ENCODE assay signal across 8 cellular contexts in the genomic region with DNA sequence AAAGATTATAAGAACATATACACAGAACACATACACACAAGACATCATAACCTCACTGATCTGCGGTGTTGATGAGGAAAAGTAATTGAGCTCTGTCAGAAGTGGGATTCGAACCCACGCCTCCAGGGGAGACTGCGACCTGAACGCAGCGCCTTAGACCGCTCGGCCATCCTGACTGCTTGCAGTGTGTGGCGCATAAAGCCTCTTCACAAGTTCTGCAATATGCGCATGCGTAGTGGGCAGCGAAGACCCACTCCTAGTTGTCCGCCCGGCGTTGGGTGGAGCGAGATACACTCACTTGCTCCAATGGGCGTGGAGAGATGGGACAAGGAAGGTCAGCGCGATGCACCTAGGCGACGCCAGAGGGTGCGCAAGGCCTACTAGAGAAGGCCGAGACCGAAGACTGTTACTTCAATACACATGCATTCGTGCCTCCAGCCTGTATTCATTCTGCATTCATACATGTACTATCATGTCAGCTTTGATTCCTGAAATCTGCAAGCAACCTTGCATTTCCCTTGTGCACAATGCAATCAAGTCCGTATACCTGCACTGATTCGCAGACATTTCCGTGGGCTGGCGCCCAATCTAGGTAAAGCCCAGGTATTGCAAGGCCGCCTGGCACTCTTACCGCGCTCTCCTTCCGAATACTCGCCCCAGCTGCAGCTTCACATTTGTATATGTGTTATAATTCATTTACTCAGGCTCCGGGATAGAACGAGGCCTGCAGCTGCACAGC. TPM values are rescaled to one million over a fixed set of nuclear protein-coding genes. Genes with fewer than 3 reads are reported as not detected.
DNase-seq lines count a peak whose midpoint lies in the region; ATAC-seq, FAIRE-seq and TF ChIP-seq lines count a peak whose summit lies in the region.

No MANE protein-coding gene starts in this region.

- H3K27ac ChIP-seq in naive thymus-derived CD4-positive, alpha-beta T cell (ENCODE audit: low read depth, low read length) = peak overlapping the region; percentile 75

- H3K27me3 Mint-ChIP-seq in activated T-helper 17 cell treated with anti-CD3 and anti-CD28 coated beads, Interleukin-2, amount 50 U/mL, for 72 hours = no peaks in the 10 kb centered on the region
- peaks cover 0 to 4% (median 0%) of the 10 kb centered on the region in 5 donors for H3K27me3 Mint-ChIP-seq in naive thymus-derived CD4-positive, alpha-beta T cell

- no peaks in the 10 kb centered on the region for H3K9me3 Mint-ChIP-seq in activated T-helper 17 cell treated with anti-CD3 and anti-CD28 coated beads, Interleukin-2, amount 50 U/mL, for 72 hours
- H3K9me3 Mint-ChIP-seq in naive thymus-derived CD4-positive, alpha-beta T cell = no peaks in the 10 kb centered on the region
- H3K9me3 Mint-ChIP-seq in stimulated activated effector memory CD8-positive, alpha-beta T cell treated with anti-CD3 and anti-CD28 coated beads, Interleukin-12 subunit alpha, Interleukin-12 subunit beta, amount 100 ng/mL, for 72 hours = no peaks in the 10 kb centered on the region

- no peak overlapping the region for H3K27ac Mint-ChIP-seq in activated T-helper 17 cell treated with anti-CD3 and anti-CD28 coated beads, Interleukin-2, amount 50 U/mL, for 72 hours
- H3K27ac Mint-ChIP-seq in naive thymus-derived CD4-positive, alpha-beta T cell = no peak overlapping the region
- H3K27ac Mint-ChIP-seq in stimulated activated effector memory CD8-positive, alpha-beta T cell treated with anti-CD3 and anti-CD28 coated beads, Interleukin-12 subunit alpha, Interleukin-12 subunit beta, amount 100 ng/mL, for 72 hours = no peak overlapping the region

- POLR2A ChIA-PET in naive thymus-derived CD4-positive, alpha-beta T cell (lab: Charles Lee) = interaction anchor here (0.6 to 3.3 kb wide), 13 partner anchors 17 to 298 kb away, joined by 3 to 33 read pairs (median 5); a partner anchor contains a TSS

- no peaks in the 10 kb centered on the region for H3K36me3 ChIP-seq in naive thymus-derived CD4-positive, alpha-beta T cell (ENCODE audit: control insufficient read depth in 2 of 3, insufficient read depth in 3 of 3, low read length in 3 of 3)

- peaks cover 15% of the 10 kb centered on the region for H3K4me1 Mint-ChIP-seq in activated T-helper 17 cell treated with anti-CD3 and anti-CD28 coated beads, Interleukin-2, amount 50 U/mL, for 72 hours
- peaks cover 4 to 24% (median 11%) of the 10 kb centered on the region in 7 donors for H3K4me1 Mint-ChIP-seq in naive thymus-derived CD4-positive, alpha-beta T cell
- H3K4me1 Mint-ChIP-seq in stimulated activated effector memory CD8-positive, alpha-beta T cell treated with anti-CD3 and anti-CD28 coated beads, Interleukin-12 subunit alpha, Interleukin-12 subunit beta, amount 100 ng/mL, for 72 hours = peaks cover 29% of the 10 kb centered on the region

- intact Hi-C loops in naive thymus-derived CD4-positive, alpha-beta T cell (cut with micrococcal nuclease) = loop anchor here (1.0 to 10.0 kb wide), 21 partner anchors 16 to 849 kb away; a partner anchor contains a TSS

- ATAC-seq in activated T-helper 17 cell treated with anti-CD3 and anti-CD28 coated beads, Interleukin-2, amount 50 U/mL, for 72 hours (replicated peaks) = peak; percentile 87
- ATAC-seq in naive thymus-derived CD4-positive, alpha-beta T cell = peak; percentile 96
- ATAC-seq in stimulated activated effector memory CD8-positive, alpha-beta T cell treated with anti-CD3 and anti-CD28 coated beads, Interleukin-12 subunit alpha, Interleukin-12 subunit beta, amount 100 ng/mL, for 72 hours = peak; percentile 91

- peaks cover 16 to 28% of the 10 kb centered on the region in 2 donors for H3K4me1 ChIP-seq in naive thymus-derived CD4-positive, alpha-beta T cell (ENCODE audit: control insufficient read depth in 2 of 2, insufficient read depth in 2 of 2, low read length in 2 of 2)

- no peaks in the 10 kb centered on the region for H3K27me3 ChIP-seq in naive thymus-derived CD4-positive, alpha-beta T cell (ENCODE audit: control insufficient read depth in 2 of 2, insufficient read depth in 2 of 2, low read length in 2 of 2)

- DNase-seq in EL (peak; percentile 98), H54 (ENCODE audit: insufficient read length, low spot score) (peak; percentile 76), LNCaP clone FGC (ENCODE audit: low read depth) (peak; percentile 96), RPMI7951 (ENCODE audit: low read depth) (peak; percentile 97), fibroblast of peridontal ligament (ENCODE audit: extremely low read depth) (peak; percentile 99)
- DNase-seq in naive thymus-derived CD4-positive, alpha-beta T cell = peak; percentile 98 to 100 (median 99)
- peak; percentile 100 for DNase-seq in stimulated activated effector memory CD8-positive, alpha-beta T cell treated with anti-CD3 and anti-CD28 coated beads, Interleukin-12 subunit alpha, Interleukin-12 subunit beta, amount 100 ng/mL, for 72 hours (ENCODE audit: low spot score in 2 of 2)

- TF ChIP-seq POLR2A in H54 (IDR thresholded peaks at IDR 0.05; ENCODE audit: low read depth, low read length) = no peak

- peak overlapping the region; percentile 61 for H3K4me3 ChIP-seq in LNCaP clone FGC (ENCODE audit: low read depth, low read length)
- H3K4me3 ChIP-seq in naive thymus-derived CD4-positive, alpha-beta T cell (ENCODE audit: low read length) = peak overlapping the region; percentile 65

- peak; percentile 83 for FAIRE-seq in H54 (lab: Jason Lieb, UNC)

- TF ChIP-seq CTCF in LNCaP clone FGC (IDR thresholded peaks at IDR 0.05; ENCODE audit: control insufficient read depth, extremely low read depth, insufficient read depth) = peak; percentile 99

- H3K4me3 Mint-ChIP-seq in activated T-helper 17 cell treated with anti-CD3 and anti-CD28 coated beads, Interleukin-2, amount 50 U/mL, for 72 hours = no peak overlapping the region
- no peak overlapping the region for H3K4me3 Mint-ChIP-seq in naive thymus-derived CD4-positive, alpha-beta T cell
- no peak overlapping the region for H3K4me3 Mint-ChIP-seq in stimulated activated effector memory CD8-positive, alpha-beta T cell treated with anti-CD3 and anti-CD28 coated beads, Interleukin-12 subunit alpha, Interleukin-12 subunit beta, amount 100 ng/mL, for 72 hours

- H3K36me3 Mint-ChIP-seq in activated T-helper 17 cell treated with anti-CD3 and anti-CD28 coated beads, Interleukin-2, amount 50 U/mL, for 72 hours (ENCODE audit: low read depth) = no peaks in the 10 kb centered on the region
- no peaks in the 10 kb centered on the region for H3K36me3 Mint-ChIP-seq in naive thymus-derived CD4-positive, alpha-beta T cell
- H3K36me3 Mint-ChIP-seq in stimulated activated effector memory CD8-positive, alpha-beta T cell treated with anti-CD3 and anti-CD28 coated beads, Interleukin-12 subunit alpha, Interleukin-12 subunit beta, amount 100 ng/mL, for 72 hours = no peaks in the 10 kb centered on the region

- H3K9me3 ChIP-seq in naive thymus-derived CD4-positive, alpha-beta T cell (ENCODE audit: control insufficient read depth in 2 of 3, low read length in 3 of 3) = no peaks in the 10 kb centered on the region

- CTCF ChIA-PET in naive thymus-derived CD4-positive, alpha-beta T cell (lab: Charles Lee) = interaction anchor here (0.6 to 7.8 kb wide), 20 partner anchors 10 to 399 kb away, joined by 3 to 83 read pairs (median 3); a partner anchor contains a TSS

RNA-seq across cellular contexts. Expression of a gene that starts 16.1 kb away (rescaled TPM):
- 0.24 and 2.1 TPM in 2 replicates for total RNA-seq in RPMI7951 (2014; rRNA removed; shearing (Covaris generic))
- total RNA-seq in activated T-helper 17 cell treated with anti-CD3 and anti-CD28 coated beads, Interleukin-2, amount 50 U/mL, for 72 hours = not detected
- 1 to 10 TPM in 4 of 5 experiments, under 1 TPM in 1; 0.36 to 8.4 (median 3.3) TPM for total RNA-seq in naive thymus-derived CD4-positive, alpha-beta T cell
- polyA plus RNA-seq in naive thymus-derived CD4-positive, alpha-beta T cell = 10 to 100 TPM; 10.0 to 26.0 TPM

RNA-seq across cellular contexts. Expression of a gene that starts 55.5 kb away (rescaled TPM):
- 120 and 134 TPM in 2 replicates for total RNA-seq in RPMI7951 (2014; rRNA removed; shearing (Covaris generic))
- total RNA-seq in activated T-helper 17 cell treated with anti-CD3 and anti-CD28 coated beads, Interleukin-2, amount 50 U/mL, for 72 hours = 10 to 100 TPM; 17.0 to 23.5 TPM
- 10 to 100 TPM; 32.6 to 57.7 (median 37.9) TPM for total RNA-seq in naive thymus-derived CD4-positive, alpha-beta T cell
- 100 to 1,000 TPM; 146 to 166 TPM for polyA plus RNA-seq in naive thymus-derived CD4-positive, alpha-beta T cell

RNA-seq across cellular contexts. Expression of a gene that starts 58.0 kb away (rescaled TPM):
- not detected in 2 replicates for total RNA-seq in RPMI7951 (2014; rRNA removed; shearing (Covaris generic))
- total RNA-seq in activated T-helper 17 cell treated with anti-CD3 and anti-CD28 coated beads, Interleukin-2, amount 50 U/mL, for 72 hours = 10 to 100 TPM in 1 of 2 donors, 1 to 10 TPM in 1; 1.1 to 11.5 TPM
- total RNA-seq in naive thymus-derived CD4-positive, alpha-beta T cell = 1 to 10 TPM in 1 of 5 experiments, under 1 TPM in 3, not detected in 1; 0.17 to 1.9 (median 0.48) TPM
- not detected for polyA plus RNA-seq in naive thymus-derived CD4-positive, alpha-beta T cell

Comparison
In these comparisons a context has a peak if more than half of its experiments do, and no peak if none do; other contexts are left out.
1. Peak in every context shown above with its lines: DNase-seq, ATAC-seq, H3K4me3 ChIP-seq and H3K27ac ChIP-seq.